In genomic region chrX:39642071-39642470, GRCh38 we compare ENCODE assay signal across 1 cellular context.
TF ChIP-seq lines count a peak whose summit lies in the region.

No MANE protein-coding gene starts in this region.

TF ChIP-seq in H1, 55 proteins besides CTCF, POLR2A, EP300 and RAD21 (continued from another document):
- TF ChIP-seq ATF3 (IDR thresholded peaks at IDR 0.05; ENCODE audit: insufficient read depth, low read depth, low read length) (no peak), TAF7 (optimal IDR thresholded peaks at IDR 0.05; ENCODE audit: borderline replicate concordance, low read depth, low read length) (no peak), SIRT6 (IDR thresholded peaks at IDR 0.05; ENCODE audit: low read length) (no peak), HDAC2 (IDR thresholded peaks at IDR 0.05; ENCODE audit: borderline replicate concordance in 1 of 2, low read depth in 2 of 2, low read length in 2 of 2) (no peak), POU5F1 (IDR thresholded peaks at IDR 0.05; ENCODE audit: low read depth, low read length) (no peak), SUZ12 (IDR thresholded peaks at IDR 0.05; ENCODE audit: low read length) (no peak), SAP30 (IDR thresholded peaks at IDR 0.05; ENCODE audit: insufficient read depth, insufficient replicate concordance, low read length) (no peak), PHF8 (conservative IDR thresholded peaks at IDR 0.05; ENCODE audit: low read depth, low read length) (no peak)
